Comparison of ENCODE assay signal across 17 cellular contexts in the genomic region with DNA sequence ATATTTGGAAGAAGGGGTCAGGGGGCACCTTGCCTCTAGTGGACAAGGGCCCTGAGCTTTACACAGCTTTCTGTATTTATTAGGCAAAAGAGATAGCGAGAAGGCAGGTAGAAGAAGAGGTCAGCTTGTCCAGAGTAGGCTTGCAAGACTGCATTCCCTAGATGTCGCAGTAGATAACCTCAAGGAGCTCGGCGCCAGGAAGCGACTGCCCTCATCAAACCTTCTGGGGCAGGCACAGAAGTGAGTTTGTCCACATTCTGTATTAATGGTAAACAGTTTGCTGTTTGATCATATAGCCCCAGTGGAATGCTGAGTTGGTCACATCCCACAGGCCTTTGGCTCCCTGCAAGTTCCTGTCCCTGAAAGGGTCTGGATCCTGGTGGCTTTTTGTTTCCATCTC. TPM values are rescaled to one million over a fixed set of nuclear protein-coding genes. Genes with fewer than 3 reads are reported as not detected.
A peak's percentile ranks its signal among the peaks of the same experiment; 100 is the strongest.
DNase-seq lines count a peak whose midpoint lies in the region; ATAC-seq and TF ChIP-seq lines count a peak whose summit lies in the region.
"Had no signal": no experiment of that assay in that cellular context is flagged by ENCODE, and none has a peak within 500 bp of the region (broad histone marks: within the 10 kb centered on the region; RNA-seq: fewer than 3 reads in every experiment).

No MANE protein-coding gene starts in this region.

- H3K27ac Mint-ChIP-seq in Caco-2 (ENCODE audit: unreplicated experiment) (peak overlapping the region; percentile 78), progenitor cell of endocrine pancreas (peak overlapping the region; percentile 56)
- H3K27ac Mint-ChIP-seq: CD8-positive, alpha-beta T cell had no signal

- peaks cover 28% of the 10 kb centered on the region for H3K4me1 ChIP-seq in Caco-2
- no peaks in the 10 kb centered on the region for H3K4me1 ChIP-seq in colonic mucosa

- no peak for ATAC-seq in HG03439 (IDR thresholded peaks at IDR 0.05; ENCODE audit: unreplicated experiment)
- ATAC-seq: CD8-positive, alpha-beta T cell had no signal

- H3K36me3 ChIP-seq in Caco-2 (ENCODE audit: control insufficient read depth, insufficient read depth, low read length): peaks cover 2% of the 10 kb centered on the region; the same call in 1 of the 2 replicates
- no peaks in the 10 kb centered on the region for H3K36me3 ChIP-seq in colonic mucosa
- H3K36me3 ChIP-seq: SJCRH30 had no signal

- H3K27ac ChIP-seq in colonic mucosa: no peak overlapping the region
- H3K27ac ChIP-seq: SJCRH30 had no signal

- intact Hi-C loops in Caco-2 (cut with micrococcal nuclease; ENCODE audit: unreplicated experiment) (no loop called here), colonic mucosa (cut with DNase I) (no loop called here)

- H3K4me1 Mint-ChIP-seq in Caco-2 (ENCODE audit: low read depth, unreplicated experiment) (peaks cover 37% of the 10 kb centered on the region), progenitor cell of endocrine pancreas (ENCODE audit: low read depth) (peaks cover 8% of the 10 kb centered on the region)

- H3K9me3 ChIP-seq in Caco-2: no peaks in the 10 kb centered on the region
- no peaks in the 10 kb centered on the region for H3K9me3 ChIP-seq in colonic mucosa
- H3K9me3 ChIP-seq: SJCRH30 had no signal

- H3K9me3 Mint-ChIP-seq in Caco-2 (ENCODE audit: unreplicated experiment) (peaks cover 9% of the 10 kb centered on the region), progenitor cell of endocrine pancreas (ENCODE audit: low read depth) (no peaks in the 10 kb centered on the region)
- H3K9me3 Mint-ChIP-seq: CD8-positive, alpha-beta T cell had no signal

- no TSS peak for BruUV-seq in Caco-2 (replicated peaks; lab: Mats Ljungman, UMichigan)

- H3K36me3 Mint-ChIP-seq in Caco-2 (ENCODE audit: insufficient read depth, unreplicated experiment) (peaks cover 29% of the 10 kb centered on the region), progenitor cell of endocrine pancreas (ENCODE audit: insufficient read depth) (peaks cover 15% of the 10 kb centered on the region)

- no peaks in the 10 kb centered on the region for H3K27me3 ChIP-seq in Caco-2 (replicated peaks; ENCODE audit: control insufficient read depth, insufficient read depth, low read length)
- no peaks in the 10 kb centered on the region for H3K27me3 ChIP-seq in colonic mucosa
- H3K27me3 ChIP-seq: SJCRH30 had no signal

- H3K4me3 ChIP-seq in Caco-2 (ENCODE audit: low read depth, low read length) (no peak overlapping the region), colonic mucosa (no peak overlapping the region)
- H3K4me3 ChIP-seq: SJCRH30 had no signal

- POLR2A ChIA-PET in Caco-2 (lab: Charles Lee): interaction anchor here (0.6 to 1.5 kb wide), 5 partner anchors 8 to 537 kb away, joined by 4 to 20 read pairs (median 4); partner anchors contain the start of gene SLC20A1

- CTCF ChIA-PET in Caco-2 (lab: Charles Lee): interaction anchor here (1.2 to 1.3 kb wide), 3 partner anchors 9 to 135 kb away, joined by 4 to 10 read pairs (median 5); partner anchors contain the start of gene SLC20A1

- H3K4me3 Mint-ChIP-seq in Caco-2 (ENCODE audit: unreplicated experiment): peak overlapping the region; percentile 49
- no peak overlapping the region for H3K4me3 Mint-ChIP-seq in progenitor cell of endocrine pancreas (ENCODE audit: low read depth)
- H3K4me3 Mint-ChIP-seq: CD8-positive, alpha-beta T cell had no signal

- H3K27me3 Mint-ChIP-seq in Caco-2 (ENCODE audit: insufficient read depth, unreplicated experiment) (no peaks in the 10 kb centered on the region), progenitor cell of endocrine pancreas (no peaks in the 10 kb centered on the region)

- no peak overlapping the region for H3K9ac ChIP-seq in colonic mucosa (ENCODE audit: low read depth in 2 of 2, low read length in 2 of 2)

- TF ChIP-seq CTCF in Caco-2 (IDR thresholded peaks at IDR 0.05; ENCODE audit: insufficient read depth in 1 of 2, low read depth in 1 of 2, low read length in 1 of 2, severe bottlenecking in 1 of 2, unreplicated experiment in 1 of 2) (no peak), progenitor cell of endocrine pancreas (IDR thresholded peaks at IDR 0.05; ENCODE audit: unreplicated experiment) (no peak), colonic mucosa (IDR thresholded peaks at IDR 0.05) (no peak)

- DNase-seq in Caco-2 (peak; percentile 91 to 96), HT-29 (ENCODE audit: low spot score) (peak; percentile 50), islet precursor cell (peak; percentile 87), progenitor cell of endocrine pancreas (ENCODE audit: low spot score, unreplicated experiment) (no peak), colonic mucosa (no peak), H4 (ENCODE audit: low spot score) (no peak)
- DNase-seq: Calu3; CD8-positive, alpha-beta T cell; DMS153; NCI-H1092 treated with DMSO at 0.1 percent for 48 hours; NCI-H1436 treated with DMSO at 0.1 percent for 48 hours; NCI-H1930; NCI-H2227 treated with DMSO at 0.1 percent for 48 hours; NCI-H510A; NCI-H748 treated with DMSO at 0.1 percent for 48 hours had no signal

RNA-seq across cellular contexts. Expression of gene CHCHD5, which starts 7.0 kb away (rescaled TPM):
- total RNA-seq in Caco-2 (2022) (50.7 and 56.0 TPM in 2 replicates), progenitor cell of endocrine pancreas (37.0 and 38.4 TPM in 2 replicates), colonic mucosa (10 to 100 TPM; 27.0 to 39.5 TPM)
- total RNA-seq in HT-29 (2014; rRNA removed; shearing (Covaris generic)): 24.7 and 36.1 TPM in 2 replicates
- 23.6 and 38.6 TPM in 2 replicates for total RNA-seq in H4 (2014; rRNA removed; shearing (Covaris generic))

RNA-seq across cellular contexts. Expression of gene POLR1B, which starts 49.1 kb away (rescaled TPM):
- total RNA-seq in Caco-2 (2022) (38.3 and 42.2 TPM in 2 replicates), progenitor cell of endocrine pancreas (31.4 and 35.9 TPM in 2 replicates), colonic mucosa (10 to 100 TPM; 13.5 to 29.6 TPM)
- 33.0 and 33.5 TPM in 2 replicates for total RNA-seq in HT-29 (2014; rRNA removed; shearing (Covaris generic))
- total RNA-seq in H4 (2014; rRNA removed; shearing (Covaris generic)): 29.3 and 31.6 TPM in 2 replicates

RNA-seq across cellular contexts. Expression of gene SLC20A1, which starts 54.3 kb away (rescaled TPM):
- total RNA-seq in Caco-2 (2022): 91.1 and 102 TPM in 2 replicates
- 30.3 and 32.7 TPM in 2 replicates for total RNA-seq in HT-29 (2014; rRNA removed; shearing (Covaris generic))
- total RNA-seq in progenitor cell of endocrine pancreas: 56.0 and 62.0 TPM in 2 replicates
- 100 to 1,000 TPM in 1 of 2 donors, 10 to 100 TPM in 1; 50.9 to 119 TPM for total RNA-seq in colonic mucosa
- 54.2 and 57.2 TPM in 2 replicates for total RNA-seq in H4 (2014; rRNA removed; shearing (Covaris generic))

Comparison
In these comparisons a context has a peak if more than half of its experiments do, and no peak if none do; other contexts are left out.
1. DNase-seq: peak in Caco-2 (2 of 2), HT-29 (single experiment) and islet precursor cell (single experiment); none in progenitor cell of endocrine pancreas (single experiment), colonic mucosa (single experiment) and H4 (single experiment).